ENCODE assay signal across 11 cellular contexts in genomic region chr3:156750874-156751245, GRCh38.
DNase-seq lines count a peak whose midpoint lies in the region; ATAC-seq and TF ChIP-seq lines count a peak whose summit lies in the region.
"Had no signal": no experiment of that assay in that cellular context is flagged by ENCODE, and none has a peak within 500 bp of the region (broad histone marks: within the 10 kb centered on the region; RNA-seq: fewer than 3 reads in every experiment).

No MANE protein-coding gene starts in this region.

- intact Hi-C loops in Caco-2 (cut with micrococcal nuclease; ENCODE audit: unreplicated experiment) = no loop called here

- no peaks in the 10 kb centered on the region for H3K79me1 ChIP-seq in neuronal stem cell (ENCODE audit: low read depth, low read length)

- H4K8ac ChIP-seq in neuronal stem cell (ENCODE audit: low read depth, low read length) = no peak overlapping the region

- H3K27ac ChIP-seq in neuronal stem cell (replicated peaks; ENCODE audit: low read length) = peak overlapping the region; percentile 77

- CTCF ChIA-PET in Caco-2 (lab: Charles Lee) = interaction anchor here (0.5 kb wide), 1 partner anchor 78 kb away, joined by 4 read pairs; no protein-coding TSS in a partner anchor

- POLR2A ChIA-PET in Caco-2 (lab: Charles Lee) = no interaction called here

- no peak overlapping the region for H2BK15ac ChIP-seq in neuronal stem cell (ENCODE audit: low read length)

- H3K27me3 ChIP-seq in neuronal stem cell (ENCODE audit: control insufficient read depth in 3 of 3, insufficient read depth in 3 of 3, low read depth in 1 of 3, low read length in 3 of 3) (no peaks in the 10 kb centered on the region), Caco-2 (replicated peaks; ENCODE audit: control insufficient read depth, insufficient read depth, low read length) (no peaks in the 10 kb centered on the region)

- no peak overlapping the region for H3K18ac ChIP-seq in neuronal stem cell (ENCODE audit: low read length)

- H3K36me3 ChIP-seq in neuronal stem cell (replicated peaks in 1 of 2; ENCODE audit: control insufficient read depth in 2 of 2, insufficient read depth in 2 of 2, low read length in 2 of 2) (no peaks in the 10 kb centered on the region), Caco-2 (ENCODE audit: control insufficient read depth, insufficient read depth, low read length) (no peaks in the 10 kb centered on the region)

- H3K9me3 ChIP-seq in neuronal stem cell (replicated peaks in 1 of 2; ENCODE audit: control insufficient read depth in 2 of 2, insufficient read depth in 1 of 2, low read depth in 1 of 2, low read length in 2 of 2) = peaks cover 0 to 17% of the 10 kb centered on the region in 2 donors
- peaks cover 3% of the 10 kb centered on the region; the same call in 1 of the 2 replicates for H3K9me3 ChIP-seq in Caco-2

- no peak overlapping the region for H3K4me2 ChIP-seq in neuronal stem cell (ENCODE audit: insufficient read depth, low read length, poor library complexity, severe bottlenecking)

- no peak for TF ChIP-seq POLR2A in NB4 (IDR thresholded peaks at IDR 0.05; ENCODE audit: extremely low read depth, insufficient read length)

- H3K4me3 ChIP-seq in NB4 (ENCODE audit: low read depth, low read length) (no peak overlapping the region), neuronal stem cell (ENCODE audit: low read length in 2 of 2) (no peak overlapping the region), Caco-2 (ENCODE audit: low read depth, low read length) (no peak overlapping the region)

- ATAC-seq in esophagus mucosa = peak; percentile 24
- no peak for ATAC-seq in GM19467 (IDR thresholded peaks at IDR 0.05; ENCODE audit: unreplicated experiment)
- ATAC-seq: stimulated activated naive B cell treated with anti-CD40 and anti-IgM and Interleukin-4, amounts not matched to agents 10 μg/mL and 1 μg/mL and 100 μg/mL, for 72 hours had no signal

- H2BK5ac ChIP-seq in neuronal stem cell (ENCODE audit: low read length) = no peak overlapping the region

- no peaks in the 10 kb centered on the region for H3K36me3 Mint-ChIP-seq in Caco-2 (ENCODE audit: insufficient read depth, unreplicated experiment)

- no peak overlapping the region for H3K4ac ChIP-seq in neuronal stem cell (ENCODE audit: low read length)

- TF ChIP-seq CTCF in NB4 (IDR thresholded peaks at IDR 0.05; ENCODE audit: low read depth, low read length) (no peak), Caco-2 (IDR thresholded peaks at IDR 0.05; ENCODE audit: insufficient read depth in 1 of 2, low read depth in 1 of 2, low read length in 1 of 2, severe bottlenecking in 1 of 2, unreplicated experiment in 1 of 2) (no peak)

- H2AFZ ChIP-seq in neuronal stem cell (ENCODE audit: low read length) = peak overlapping the region; percentile 83

- H3K14ac ChIP-seq in neuronal stem cell (ENCODE audit: low read length) = no peak overlapping the region

- H3K4me1 ChIP-seq in neuronal stem cell (ENCODE audit: control insufficient read depth in 2 of 2, insufficient read depth in 1 of 2, low read depth in 1 of 2, low read length in 2 of 2) (peaks cover 15 to 27% of the 10 kb centered on the region in 2 donors), Caco-2 (no peaks in the 10 kb centered on the region)

- peaks cover 9% of the 10 kb centered on the region for H3K4me1 Mint-ChIP-seq in Caco-2 (ENCODE audit: low read depth, unreplicated experiment)

- H2BK120ac ChIP-seq in neuronal stem cell (ENCODE audit: low read depth, low read length) = no peak overlapping the region

- no peaks in the 10 kb centered on the region for H3K9me3 Mint-ChIP-seq in Caco-2 (ENCODE audit: unreplicated experiment)

- DNase-seq in GM03348 (ENCODE audit: low spot score) = peak; percentile 45
- peak; percentile 54 for DNase-seq in NB4 (ENCODE audit: low read depth)
- no peak for DNase-seq in neuronal stem cell (ENCODE audit: low spot score)
- no peak for DNase-seq in Caco-2
- DNase-seq in T1000 (lab: John Stamatoyannopoulos, UW) = no peak
- DNase-seq in activated CD4-positive, alpha-beta T cell treated with anti-CD3 and anti-CD28 coated beads for 48 hours = no peak
- DNase-seq: NCI-H187; stimulated activated naive B cell treated with anti-CD40 and anti-IgM and Interleukin-4, amounts not matched to agents 10 μg/mL and 1 μg/mL and 100 μg/mL, for 72 hours had no signal

- H3K27ac Mint-ChIP-seq in Caco-2 (ENCODE audit: unreplicated experiment) = no peak overlapping the region
- H3K27ac Mint-ChIP-seq: activated naive CD8-positive, alpha-beta T cell; stimulated activated naive B cell treated with anti-CD40 and anti-IgM and Interleukin-4, amounts not matched to agents 10 μg/mL and 1 μg/mL and 100 μg/mL, for 72 hours had no signal

- WGBS in neuronal stem cell (ENCODE audit: extremely low coverage in 2 of 2, insufficient read length in 2 of 2, insufficient replicate concordance in 1 of 2), 2 donors = no CpG with 5 or more reads among the region's 4 CpGs

- H3K23ac ChIP-seq in neuronal stem cell (ENCODE audit: low read depth, low read length, poor library complexity) = no peak overlapping the region

- no peak overlapping the region for H4K91ac ChIP-seq in neuronal stem cell (ENCODE audit: low read depth, low read length, poor library complexity)

- H3K4me3 Mint-ChIP-seq in Caco-2 (ENCODE audit: unreplicated experiment) = no peak overlapping the region
- H3K4me3 Mint-ChIP-seq: activated naive CD8-positive, alpha-beta T cell had no signal

- H3K27me3 Mint-ChIP-seq in Caco-2 (ENCODE audit: insufficient read depth, unreplicated experiment) = no peaks in the 10 kb centered on the region

- H2AK5ac ChIP-seq in neuronal stem cell (ENCODE audit: low read depth, low read length) = no peak overlapping the region

- no peak overlapping the region for H2BK12ac ChIP-seq in neuronal stem cell (ENCODE audit: low read length)

- BruUV-seq in Caco-2 (replicated peaks; lab: Mats Ljungman, UMichigan) = no TSS peak

- H3K9ac ChIP-seq in neuronal stem cell (ENCODE audit: low read depth, low read length, poor library complexity) = no peak overlapping the region

Comparison
In these comparisons a context has a peak if more than half of its experiments do, and no peak if none do; other contexts are left out.
1. DNase-seq: peak in GM03348 (single experiment) and NB4 (single experiment); none in neuronal stem cell (single experiment), Caco-2 (0 of 2), T1000 (single experiment) and activated CD4-positive, alpha-beta T cell treated with anti-CD3 and anti-CD28 coated beads for 48 hours (single experiment).